13 cellular contexts compared by ENCODE assay signal in genomic region chr17:10033449-10033848, GRCh38.
DNase-seq lines count a peak whose midpoint lies in the region; ATAC-seq, FAIRE-seq and TF ChIP-seq lines count a peak whose summit lies in the region.
"Had no signal": no experiment of that assay in that cellular context is flagged by ENCODE, and none has a peak within 500 bp of the region (broad histone marks: within the 10 kb centered on the region; RNA-seq: fewer than 3 reads in every experiment).

No MANE protein-coding gene starts in this region.

- no peak overlapping the region for H2AFZ ChIP-seq in osteoblast (ENCODE audit: low read length)
- H2AFZ ChIP-seq: hepatocyte, PC-9 had no signal

- no peak for DNase-seq in GM12891 (ENCODE audit: insufficient read length, low spot score)
- DNase-seq in caudate nucleus (lab: John Stamatoyannopoulos, UW), result peak in 14 of 61 donors; percentile 17 to 63 (median 30)
- peak; percentile 59 for DNase-seq in retina
- no peak for DNase-seq in uterus
- no peak for DNase-seq in osteoblast (ENCODE audit: insufficient read length, low spot score, missing footprints)
- no peak for DNase-seq in activated naive CD8-positive, alpha-beta T cell treated with anti-CD3 and anti-CD28 coated beads for 36 hours
- no peak for DNase-seq in endothelial cell (ENCODE audit: low spot score)
- DNase-seq: CD4-positive, alpha-beta memory T cell; NCI-H2029 treated with DMSO at 0.1 percent for 48 hours; PC-9 had no signal

- H3K27ac Mint-ChIP-seq in activated naive CD8-positive, alpha-beta T cell treated with anti-CD3 and anti-CD28 coated beads for 36 hours, result no peak overlapping the region
- no peak overlapping the region for H3K27ac Mint-ChIP-seq in endothelial cell (ENCODE audit: unreplicated experiment)
- H3K27ac Mint-ChIP-seq: CD4-positive, alpha-beta memory T cell; T-helper 2 cell treated with Interferon-gamma antibody and Interleukin-4, amounts not matched to agents 5 μg/mL and 100 μg/mL, for 36 hours had no signal

- no peaks in the 10 kb centered on the region for H3K79me2 ChIP-seq in osteoblast (ENCODE audit: insufficient read depth, low read length)

- peak; percentile 55 for FAIRE-seq in GM12891 (lab: Jason Lieb, UNC)

- TF ChIP-seq CTCF in uterus (IDR thresholded peaks at IDR 0.05) (no peak), osteoblast (IDR thresholded peaks at IDR 0.05; ENCODE audit: extremely low read depth, low read depth, low read length) (no peak), endothelial cell (IDR thresholded peaks at IDR 0.05; ENCODE audit: unreplicated experiment) (no peak)

- no peaks in the 10 kb centered on the region for H4K20me1 ChIP-seq in osteoblast (ENCODE audit: insufficient read depth, low read length)

- intact Hi-C loops in uterus (cut with DNase I; ENCODE audit: low total_unique reads), result no loop called here

- H3K4me3 ChIP-seq in uterus, result no peak overlapping the region
- no peak overlapping the region for H3K4me3 ChIP-seq in osteoblast (ENCODE audit: insufficient read depth, low read length)
- H3K4me3 ChIP-seq: hepatocyte, PC-9 had no signal

- H3K27ac ChIP-seq in caudate nucleus (ENCODE audit: low read depth, low read length) (peak overlapping the region; percentile 70), uterus (no peak overlapping the region), osteoblast (ENCODE audit: low read depth, low read length) (no peak overlapping the region)
- H3K27ac ChIP-seq: hepatocyte, PC-9 had no signal

- H3K9me3 Mint-ChIP-seq in activated naive CD8-positive, alpha-beta T cell treated with anti-CD3 and anti-CD28 coated beads for 36 hours, result no peaks in the 10 kb centered on the region
- no peaks in the 10 kb centered on the region for H3K9me3 Mint-ChIP-seq in endothelial cell (ENCODE audit: unreplicated experiment)
- H3K9me3 Mint-ChIP-seq: CD4-positive, alpha-beta memory T cell; T-helper 2 cell treated with Interferon-gamma antibody and Interleukin-4, amounts not matched to agents 5 μg/mL and 100 μg/mL, for 36 hours had no signal

- H3K36me3 ChIP-seq in uterus (no peaks in the 10 kb centered on the region), osteoblast (ENCODE audit: insufficient read depth, low read length) (no peaks in the 10 kb centered on the region)

- no peak overlapping the region for H3K4me2 ChIP-seq in osteoblast (ENCODE audit: insufficient read depth, low read length)
- H3K4me2 ChIP-seq: hepatocyte, PC-9 had no signal

- H3K27me3 Mint-ChIP-seq in activated naive CD8-positive, alpha-beta T cell treated with anti-CD3 and anti-CD28 coated beads for 36 hours, result no peaks in the 10 kb centered on the region
- peaks cover 3% of the 10 kb centered on the region for H3K27me3 Mint-ChIP-seq in endothelial cell (ENCODE audit: unreplicated experiment)

- H3K9me3 ChIP-seq in uterus, result no peaks in the 10 kb centered on the region
- no peaks in the 10 kb centered on the region for H3K9me3 ChIP-seq in osteoblast (ENCODE audit: low read depth, low read length)

- no peaks in the 10 kb centered on the region for H3K27me3 ChIP-seq in uterus
- H3K27me3 ChIP-seq in osteoblast (ENCODE audit: insufficient read depth, low read length), result no peaks in the 10 kb centered on the region
- H3K27me3 ChIP-seq: hepatocyte had no signal

- no peaks in the 10 kb centered on the region for H3K4me1 ChIP-seq in uterus
- no peaks in the 10 kb centered on the region for H3K4me1 ChIP-seq in osteoblast (ENCODE audit: insufficient read depth, low read length)

- H3K4me1 Mint-ChIP-seq in activated naive CD8-positive, alpha-beta T cell treated with anti-CD3 and anti-CD28 coated beads for 36 hours, result no peaks in the 10 kb centered on the region
- peaks cover 7% of the 10 kb centered on the region for H3K4me1 Mint-ChIP-seq in endothelial cell (ENCODE audit: unreplicated experiment)
- H3K4me1 Mint-ChIP-seq: CD4-positive, alpha-beta memory T cell had no signal

- H3K36me3 Mint-ChIP-seq in activated naive CD8-positive, alpha-beta T cell treated with anti-CD3 and anti-CD28 coated beads for 36 hours, result no peaks in the 10 kb centered on the region
- no peaks in the 10 kb centered on the region for H3K36me3 Mint-ChIP-seq in endothelial cell (ENCODE audit: low read depth, unreplicated experiment)
- H3K36me3 Mint-ChIP-seq: CD4-positive, alpha-beta memory T cell had no signal

- ATAC-seq in HG02798 (IDR thresholded peaks at IDR 0.05; ENCODE audit: poor library complexity, unreplicated experiment), result peak; percentile 57

- no peak overlapping the region for H3K4me3 Mint-ChIP-seq in activated naive CD8-positive, alpha-beta T cell treated with anti-CD3 and anti-CD28 coated beads for 36 hours
- no peak overlapping the region for H3K4me3 Mint-ChIP-seq in endothelial cell (ENCODE audit: unreplicated experiment)
- H3K4me3 Mint-ChIP-seq: CD4-positive, alpha-beta memory T cell; T-helper 2 cell treated with Interferon-gamma antibody and Interleukin-4, amounts not matched to agents 5 μg/mL and 100 μg/mL, for 36 hours had no signal

- TF ChIP-seq POLR2A in GM12891 (IDR thresholded peaks at IDR 0.05; ENCODE audit: low read depth, low read length), result no peak
- no peak for TF ChIP-seq POLR2A in uterus (IDR thresholded peaks at IDR 0.05)

TF ChIP-seq in GM12891, 5 proteins besides CTCF, POLR2A, EP300 and RAD21:
- TF ChIP-seq PAX5 (IDR thresholded peaks at IDR 0.05; ENCODE audit: insufficient read depth, low read length, severe bottlenecking) (no peak), POU2F2 (IDR thresholded peaks at IDR 0.05; ENCODE audit: low read depth, low read length) (no peak; the same call in 1 of the 2 replicates), SPI1 (IDR thresholded peaks at IDR 0.05; ENCODE audit: low read depth, low read length) (no peak), POLR2AphosphoS5 (IDR thresholded peaks at IDR 0.05; ENCODE audit: low read depth, low read length) (no peak), TAF1 (IDR thresholded peaks at IDR 0.05; ENCODE audit: low read depth, low read length) (no peak)
